In the genomic region with DNA sequence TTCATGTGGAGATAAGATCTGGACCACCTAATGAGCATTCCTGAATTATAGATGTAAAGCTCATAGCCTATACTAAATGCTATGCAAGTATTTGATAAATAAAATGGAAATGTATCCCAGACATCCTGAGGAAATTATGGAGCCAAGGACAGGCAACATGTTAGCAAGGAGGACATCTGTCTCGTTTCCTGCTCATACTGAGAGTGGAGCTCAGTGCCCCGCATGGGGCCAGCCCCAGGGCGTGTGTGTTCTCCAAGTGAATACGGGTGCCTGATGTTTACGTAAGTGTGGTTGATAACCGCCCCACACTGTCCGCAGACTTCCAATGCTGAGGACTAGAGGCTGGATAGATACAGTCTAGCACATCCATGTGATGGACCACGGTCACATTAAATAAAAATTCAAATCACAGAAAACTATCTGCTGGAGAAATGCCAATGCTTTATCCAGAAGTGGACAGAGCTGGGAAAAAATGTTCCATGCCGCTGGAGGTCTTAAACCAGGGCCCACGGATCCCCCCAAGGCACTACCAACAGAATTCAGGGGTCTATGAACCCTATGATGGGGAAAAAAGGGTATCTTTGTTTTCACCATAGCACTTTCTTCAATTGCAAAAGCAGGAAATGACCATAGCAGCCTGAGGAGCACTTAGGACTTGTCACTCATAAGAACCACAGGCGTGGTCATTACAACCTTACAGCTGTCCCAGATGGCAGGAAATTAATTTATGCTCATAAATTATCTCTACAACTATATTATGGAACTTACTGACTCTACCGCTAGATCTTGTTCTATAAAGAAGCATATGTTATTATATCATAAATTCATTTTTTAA, we compare ENCODE assay signal across 11 cellular contexts. TPM values are rescaled to one million over a fixed set of nuclear protein-coding genes. Genes with fewer than 3 reads are reported as not detected.
DNase-seq lines count a peak whose midpoint lies in the region; ATAC-seq, FAIRE-seq and TF ChIP-seq lines count a peak whose summit lies in the region.
"Had no signal": no experiment of that assay in that cellular context is flagged by ENCODE, and none has a peak within 500 bp of the region (broad histone marks: within the 10 kb centered on the region; RNA-seq: fewer than 3 reads in every experiment).

No MANE protein-coding gene starts in this region.

- H3K4me3 ChIP-seq in left ventricle myocardium inferior = no peak overlapping the region

- peaks cover 47% of the 10 kb centered on the region for H3K4me1 Mint-ChIP-seq in type B pancreatic cell (ENCODE audit: unreplicated experiment)
- no peaks in the 10 kb centered on the region for H3K4me1 Mint-ChIP-seq in activated T-cell treated with anti-CD3 and anti-CD28 coated beads, Interleukin-2, amount 50 U/mL, for 24 hours (ENCODE audit: low read depth)
- H3K4me1 Mint-ChIP-seq: memory B cell had no signal

- no peak overlapping the region for H3K4me3 Mint-ChIP-seq in type B pancreatic cell
- no peak overlapping the region for H3K4me3 Mint-ChIP-seq in activated T-cell treated with anti-CD3 and anti-CD28 coated beads, Interleukin-2, amount 50 U/mL, for 24 hours
- H3K4me3 Mint-ChIP-seq: memory B cell; T-helper 1 cell treated with Interleukin-12 subunit alpha and Interleukin-12 subunit beta and Interleukin-4 antibody, amounts not matched to agents 30 μg/mL and 1 μg/mL, for 36 hours had no signal

- H3K27ac Mint-ChIP-seq in type B pancreatic cell = peak overlapping the region; percentile 34
- H3K27ac Mint-ChIP-seq in activated T-cell treated with anti-CD3 and anti-CD28 coated beads, Interleukin-2, amount 50 U/mL, for 24 hours = no peak overlapping the region
- H3K27ac Mint-ChIP-seq: memory B cell; T-helper 1 cell treated with Interleukin-12 subunit alpha and Interleukin-12 subunit beta and Interleukin-4 antibody, amounts not matched to agents 30 μg/mL and 1 μg/mL, for 36 hours had no signal

- FAIRE-seq in GM12891 (lab: Jason Lieb, UNC) = no peak

- TF ChIP-seq CTCF in left ventricle myocardium inferior (IDR thresholded peaks at IDR 0.05; ENCODE audit: borderline replicate concordance) = no peak
- TF ChIP-seq CTCF in type B pancreatic cell (conservative IDR thresholded peaks at IDR 0.05) = no peak

- peaks cover 86% of the 10 kb centered on the region for H3K36me3 ChIP-seq in left ventricle myocardium inferior

- peaks cover 3% of the 10 kb centered on the region for H3K36me3 Mint-ChIP-seq in type B pancreatic cell
- H3K36me3 Mint-ChIP-seq in activated T-cell treated with anti-CD3 and anti-CD28 coated beads, Interleukin-2, amount 50 U/mL, for 24 hours (ENCODE audit: low read depth) = no peaks in the 10 kb centered on the region
- H3K36me3 Mint-ChIP-seq: memory B cell had no signal

- intact Hi-C loops in left ventricle myocardium inferior (cut with micrococcal nuclease) = no loop called here

- peak overlapping the region; percentile 85 for H3K27ac ChIP-seq in left ventricle myocardium inferior (replicated peaks)

- no peaks in the 10 kb centered on the region for H3K27me3 ChIP-seq in left ventricle myocardium inferior (ENCODE audit: low read depth)

- no peak for ATAC-seq in HG03521 (IDR thresholded peaks at IDR 0.05; ENCODE audit: unreplicated experiment)

- DNase-seq in SHP77 (lab: John Stamatoyannopoulos, UW) = peak; percentile 26 to 27
- no peak for DNase-seq in SHP77 treated with DMSO at 0.1 percent for 48 hours (lab: John Stamatoyannopoulos, UW)
- peak; percentile 94 for DNase-seq in RPMI7951 (ENCODE audit: low read depth)
- no peak for DNase-seq in left ventricle myocardium inferior
- no peak for DNase-seq in type B pancreatic cell (ENCODE audit: extremely low spot score, unreplicated experiment)
- DNase-seq in GM12891 (ENCODE audit: insufficient read length, low spot score) = no peak
- DNase-seq in activated T-cell treated with anti-CD3 and anti-CD28 coated beads, Interleukin-2, amount 50 U/mL, for 24 hours = no peak
- DNase-seq: stimulated activated CD8-positive, alpha-beta memory T cell treated with anti-CD3 and anti-CD28 coated beads, Interleukin-4, amount 100 ng/mL, for 48 hours had no signal

- no peaks in the 10 kb centered on the region for H3K9me3 ChIP-seq in left ventricle myocardium inferior (replicated peaks)

- TF ChIP-seq POLR2A in GM12891 (IDR thresholded peaks at IDR 0.05; ENCODE audit: low read depth, low read length) = no peak

- H3K9me3 Mint-ChIP-seq in type B pancreatic cell = no peaks in the 10 kb centered on the region
- H3K9me3 Mint-ChIP-seq in activated T-cell treated with anti-CD3 and anti-CD28 coated beads, Interleukin-2, amount 50 U/mL, for 24 hours = no peaks in the 10 kb centered on the region
- H3K9me3 Mint-ChIP-seq: memory B cell; T-helper 1 cell treated with Interleukin-12 subunit alpha and Interleukin-12 subunit beta and Interleukin-4 antibody, amounts not matched to agents 30 μg/mL and 1 μg/mL, for 36 hours had no signal

- H3K4me1 ChIP-seq in left ventricle myocardium inferior = peaks cover 82% of the 10 kb centered on the region

- peaks cover 4% of the 10 kb centered on the region for H3K27me3 Mint-ChIP-seq in type B pancreatic cell
- no peaks in the 10 kb centered on the region for H3K27me3 Mint-ChIP-seq in activated T-cell treated with anti-CD3 and anti-CD28 coated beads, Interleukin-2, amount 50 U/mL, for 24 hours
- H3K27me3 Mint-ChIP-seq: memory B cell had no signal

TF ChIP-seq in GM12891, 5 proteins besides CTCF, POLR2A, EP300 and RAD21:
- TF ChIP-seq PAX5 (IDR thresholded peaks at IDR 0.05; ENCODE audit: insufficient read depth, low read length, severe bottlenecking) = no peak
- no peak for TF ChIP-seq POU2F2 (IDR thresholded peaks at IDR 0.05; ENCODE audit: low read depth, low read length)
- TF ChIP-seq POLR2AphosphoS5 (IDR thresholded peaks at IDR 0.05; ENCODE audit: low read depth, low read length) = no peak
- no peak for TF ChIP-seq TAF1 (IDR thresholded peaks at IDR 0.05; ENCODE audit: low read depth, low read length)
- no peak for TF ChIP-seq SPI1 (IDR thresholded peaks at IDR 0.05; ENCODE audit: low read depth, low read length)

RNA-seq across cellular contexts. Expression of a gene that starts 24.9 kb away (rescaled TPM):
- total RNA-seq in RPMI7951 (2014; rRNA removed; shearing (Covaris generic)) = 650 and 793 TPM in 2 replicates
- total RNA-seq in left ventricle myocardium inferior (846 TPM), type B pancreatic cell (ENCODE audit: low replicate concordance) (28.6 and 31.7 TPM in 2 replicates)
- 1.5 TPM for polyA plus RNA-seq in GM12891 (2012; ENCODE audit: low read depth, missing spikeins)

Comparison
In these comparisons a context has a peak if more than half of its experiments do, and no peak if none do; other contexts are left out.
1. DNase-seq: peak in SHP77 (2 of 2) and RPMI7951 (single experiment); none in SHP77 treated with DMSO at 0.1 percent for 48 hours (single experiment), left ventricle myocardium inferior (single experiment), type B pancreatic cell (single experiment), GM12891 (single experiment) and activated T-cell treated with anti-CD3 and anti-CD28 coated beads, Interleukin-2, amount 50 U/mL, for 24 hours (single experiment).
2. RNA of a gene that starts 24.9 kb away (total RNA-seq): 846 TPM in left ventricle myocardium inferior (single experiment) and 650 to 793 TPM in RPMI7951; 28.6 to 31.7 TPM in type B pancreatic cell; every median in the first group is over 10 times any median in the second.